Comparison of ENCODE assay signal across 26 cellular contexts in the genomic region with DNA sequence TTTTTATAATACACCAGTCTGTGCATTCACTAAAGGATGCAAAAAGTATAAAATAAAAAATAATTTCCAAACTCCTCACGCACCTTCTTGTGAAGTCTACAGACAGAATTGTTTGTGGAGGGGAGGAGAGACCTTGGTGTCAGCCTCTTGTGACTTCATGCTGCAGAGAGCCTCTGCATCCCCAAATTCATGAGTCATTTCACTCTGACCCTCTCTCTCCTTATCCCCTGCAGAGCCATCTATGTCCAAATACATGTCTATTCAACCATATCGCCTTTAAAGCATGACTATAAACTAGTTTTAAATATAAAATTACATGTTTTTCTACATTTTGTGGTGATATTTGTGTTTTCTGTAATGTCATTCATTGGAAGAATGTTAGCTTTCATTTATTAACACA. TPM values are rescaled to one million over a fixed set of nuclear protein-coding genes. Genes with fewer than 3 reads are reported as not detected.
"Had no signal": no experiment of that assay in that cellular context is flagged by ENCODE, and none has a peak within 500 bp of the region (broad histone marks: within the 10 kb centered on the region; RNA-seq: fewer than 3 reads in every experiment).

No MANE protein-coding gene starts in this region.

- H3K4me3 Mint-ChIP-seq: immature natural killer cell; mesothelial cell of epicardium; naive thymus-derived CD8-positive, alpha-beta T cell; neural progenitor cell; stimulated activated naive B cell treated with anti-CD40 and anti-IgM and Interleukin-4, amounts not matched to agents 10 μg/mL and 1 μg/mL and 100 μg/mL, for 72 hours; T-helper 17 cell had no signal

- H3K4me1 ChIP-seq: body of pancreas, foreskin keratinocyte, left lung, upper lobe of left lung had no signal

- H3K9me3 ChIP-seq: body of pancreas, left lung, sigmoid colon, upper lobe of left lung had no signal

- ATAC-seq: body of pancreas; foreskin keratinocyte; left lung; naive thymus-derived CD8-positive, alpha-beta T cell; stimulated activated naive B cell treated with anti-CD40 and anti-IgM and Interleukin-4, amounts not matched to agents 10 μg/mL and 1 μg/mL and 100 μg/mL, for 72 hours; T-helper 17 cell had no signal

- H3K9me3 Mint-ChIP-seq: immature natural killer cell; mesothelial cell of epicardium; naive thymus-derived CD8-positive, alpha-beta T cell; neural progenitor cell; stimulated activated naive B cell treated with anti-CD40 and anti-IgM and Interleukin-4, amounts not matched to agents 10 μg/mL and 1 μg/mL and 100 μg/mL, for 72 hours had no signal

- H3K27ac Mint-ChIP-seq: immature natural killer cell; mesothelial cell of epicardium; naive thymus-derived CD8-positive, alpha-beta T cell; neural progenitor cell; stimulated activated naive B cell treated with anti-CD40 and anti-IgM and Interleukin-4, amounts not matched to agents 10 μg/mL and 1 μg/mL and 100 μg/mL, for 72 hours; T-helper 17 cell had no signal

- H3K4me1 Mint-ChIP-seq: immature natural killer cell; mesothelial cell of epicardium; naive thymus-derived CD8-positive, alpha-beta T cell; stimulated activated naive B cell treated with anti-CD40 and anti-IgM and Interleukin-4, amounts not matched to agents 10 μg/mL and 1 μg/mL and 100 μg/mL, for 72 hours; T-helper 17 cell had no signal

- DNase-seq: activated CD4-positive, alpha-beta T cell treated with anti-CD3 and anti-CD28 coated beads for 4 hours; activated CD4-positive, alpha-beta T cell treated with anti-CD3 and anti-CD28 coated beads, Interleukin-2, amount 50 U/mL, for 48 hours; activated CD4-positive, CD25-positive, alpha-beta regulatory T cell; activated naive CD4-positive, alpha-beta T cell treated with Interleukin-2 at 50 U/mL for 16 hours; activated T-cell treated with anti-CD3 and anti-CD28 coated beads, Interleukin-2, amount 50 U/mL, for 48 hours; anterior cingulate cortex; body of pancreas; glutamatergic neuron; immature natural killer cell; left lung; naive thymus-derived CD8-positive, alpha-beta T cell; posterior cingulate gyrus; retina; sigmoid colon; stimulated activated CD4-positive, alpha-beta T cell treated with anti-CD3 and anti-CD28 coated beads, Interleukin-2, amount 100 ng/mL, for 48 hours; stimulated activated CD8-positive, alpha-beta memory T cell treated with anti-CD3 and anti-CD28 coated beads, Interleukin-4, amount 100 ng/mL, for 48 hours; stimulated activated naive B cell treated with anti-CD40 and anti-IgM and Interleukin-4, amounts not matched to agents 10 μg/mL and 1 μg/mL and 100 μg/mL, for 72 hours; T-helper 17 cell; upper lobe of left lung had no signal

- H3K4me3 ChIP-seq: body of pancreas, cardiac muscle cell, hepatocyte, left lung, neural progenitor cell, sigmoid colon, upper lobe of left lung had no signal

- H3K36me3 ChIP-seq: cardiac muscle cell, left lung, neural progenitor cell, sigmoid colon, upper lobe of left lung had no signal

- FAIRE-seq: endometrium had no signal

- H3K27me3 ChIP-seq: body of pancreas, sigmoid colon had no signal

- H3K27ac ChIP-seq: body of pancreas, cardiac muscle cell, hepatocyte, left lung, neural progenitor cell, upper lobe of left lung had no signal

- H3K36me3 Mint-ChIP-seq: immature natural killer cell; mesothelial cell of epicardium; naive thymus-derived CD8-positive, alpha-beta T cell; neural progenitor cell; stimulated activated naive B cell treated with anti-CD40 and anti-IgM and Interleukin-4, amounts not matched to agents 10 μg/mL and 1 μg/mL and 100 μg/mL, for 72 hours had no signal

RNA-seq across cellular contexts. Expression of gene CREB5, which starts 6.0 kb away (rescaled TPM):
- total RNA-seq: activated CD8-positive, alpha-beta memory T cell treated with anti-CD3 and anti-CD28 coated beads for 36 hours had no signal
